In genomic region chr6:158372570-158372969, GRCh38 we compare ENCODE assay signal across 28 cellular contexts.
"Had no signal": no experiment of that assay in that cellular context is flagged by ENCODE, and none has a peak within 500 bp of the region (broad histone marks: within the 10 kb centered on the region; RNA-seq: fewer than 3 reads in every experiment).

No MANE protein-coding gene starts in this region.

- FAIRE-seq: endometrium, kidney, pancreas, TTC549 had no signal

- ATAC-seq: activated T-cell treated with anti-CD3 and anti-CD28 coated beads, Interleukin-2, amount 50 U/mL, for 72 hours; gastroesophageal sphincter; naive thymus-derived CD8-positive, alpha-beta T cell; sciatic nerve; stimulated activated memory B cell treated with anti-CD40 and anti-IgM and Interleukin-4, amounts not matched to agents 10 μg/mL and 1 μg/mL and 100 μg/mL, for 72 hours had no signal

- H3K27me3 ChIP-seq: colonic mucosa, gastroesophageal sphincter, pancreas, stomach, thyroid gland, upper lobe of left lung, vagina had no signal

- H3K27ac ChIP-seq: colonic mucosa, epithelial cell of prostate, gastroesophageal sphincter, pancreas, prostate gland, skin epidermis, stomach, thyroid gland, upper lobe of left lung, vagina, VCaP had no signal

- H3K36me3 ChIP-seq: colonic mucosa, gastroesophageal sphincter, pancreas, prostate gland, stomach, thyroid gland, upper lobe of left lung, vagina had no signal

- H3K9me3 ChIP-seq: colonic mucosa, gastroesophageal sphincter, pancreas, prostate gland, stomach, thyroid gland, upper lobe of left lung, vagina had no signal

- H3K4me1 ChIP-seq: colonic mucosa, prostate gland had no signal

- DNase-seq: activated CD4-positive, alpha-beta T cell treated with anti-CD3 and anti-CD28 coated beads for 4 hours; activated CD4-positive, alpha-beta T cell treated with anti-CD3 and anti-CD28 coated beads, Interleukin-2, amount 50 U/mL, for 4 hours; activated naive CD4-positive, alpha-beta T cell; activated T-cell treated with anti-CD3 and anti-CD28 coated beads for 4 hours; activated T-cell treated with anti-CD3 and anti-CD28 coated beads, Interleukin-2, amount 50 U/mL, for 72 hours; colonic mucosa; effector CD8-positive, alpha-beta T cell; hippocampal formation; kidney; midbrain; naive thymus-derived CD8-positive, alpha-beta T cell; pancreas; retina; stimulated activated CD4-positive, alpha-beta T cell treated with anti-CD3 and anti-CD28 coated beads, Interleukin-4, amount 100 ng/mL, for 4 hours; stimulated activated CD8-positive, alpha-beta memory T cell treated with anti-CD3 and anti-CD28 coated beads, Interleukin-4, amount 100 ng/mL, for 48 hours; stomach had no signal

- H3K4me3 ChIP-seq: colonic mucosa, gastroesophageal sphincter, pancreas, prostate gland, skin epidermis, stomach, thyroid gland, upper lobe of left lung, vagina had no signal
